9 cellular contexts compared by ENCODE assay signal in the genomic region with DNA sequence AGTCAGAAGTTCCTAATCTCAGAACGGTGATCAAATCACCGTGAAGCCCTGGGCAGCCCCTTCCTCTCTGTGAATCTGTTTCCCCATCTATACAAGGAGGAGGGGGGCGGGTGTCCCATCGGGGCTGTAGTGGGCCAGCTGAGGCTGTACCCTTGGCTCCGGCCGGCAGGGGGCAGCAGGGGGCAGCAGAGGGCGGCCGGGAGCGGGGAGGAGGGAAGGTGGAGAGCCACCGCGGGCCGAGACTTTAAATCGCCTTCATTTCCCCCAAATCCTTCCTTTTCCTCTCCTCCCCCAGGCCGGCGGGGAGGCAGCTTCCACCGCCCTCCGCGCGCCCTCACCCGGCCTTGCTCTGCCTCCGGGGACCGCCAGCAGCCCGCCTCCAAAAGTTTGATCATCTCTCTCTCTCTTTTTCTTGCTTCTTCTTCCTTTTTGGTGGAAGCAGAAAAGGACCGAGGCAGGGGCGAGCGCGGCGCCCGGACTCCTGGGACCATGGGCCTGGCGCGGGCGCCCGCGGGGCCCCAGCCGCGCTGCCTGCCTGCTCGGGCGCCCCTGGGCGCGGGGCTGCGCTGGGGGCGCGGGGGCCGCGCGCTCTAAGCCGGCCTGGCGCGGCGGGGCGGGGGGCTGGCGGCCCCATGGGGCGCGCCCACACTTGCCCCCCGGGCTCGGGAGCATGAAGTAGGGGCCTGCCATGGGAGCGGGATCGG. TPM values are rescaled to one million over a fixed set of nuclear protein-coding genes. Genes with fewer than 3 reads are reported as not detected.
DNase-seq lines count a peak whose midpoint lies in the region; ATAC-seq, FAIRE-seq and TF ChIP-seq lines count a peak whose summit lies in the region.
"Had no signal": no experiment of that assay in that cellular context is flagged by ENCODE, and none has a peak within 500 bp of the region (broad histone marks: within the 10 kb centered on the region; RNA-seq: fewer than 3 reads in every experiment).

A gene (plus strand): TSS at position 275 of the 704 bp plus-strand sequence. CDS start 414 bp downstream, at position 689.

- H3K9me3 ChIP-seq in HepG2 (ENCODE audit: low read length) = no peaks in the 10 kb centered on the region

- H2AFZ ChIP-seq in HepG2 (ENCODE audit: low read length) = no peak within 1 kb of the TSS

- FAIRE-seq in HepG2 (lab: Jason Lieb, UNC) = no peak
- FAIRE-seq: A204.1 had no signal

- BruUV-seq in HepG2 (replicated peaks; lab: Mats Ljungman, UMichigan) = no TSS peak

- intact Hi-C loops in HepG2 (cut with micrococcal nuclease; ENCODE audit: unreplicated experiment) = loop anchor here (1.0 to 5.0 kb wide), 5 partner anchors 20 to 137 kb away; no protein-coding TSS in a partner anchor

- H3K36me3 ChIP-seq in HepG2 (replicated peaks in 1 of 2; ENCODE audit: control insufficient read depth in 1 of 2, insufficient read depth in 2 of 2, low read length in 2 of 2) = peaks cover 3 to 18% of the 10 kb centered on the region in 2 experiments; a peak in 4 of 5 replicates

- TF ChIP-seq POLR2A in HepG2 (IDR thresholded peaks at IDR 0.05; ENCODE audit: insufficient read depth in 1 of 2, low read depth in 2 of 2, low read length in 2 of 2) = no peak

- TF ChIP-seq RAD21 in HepG2 (CRISPR knock-in tag; IDR thresholded peaks at IDR 0.05) = peak; percentile 88

- peak within 1 kb of the TSS; percentile 94 for H3K4me2 ChIP-seq in HepG2 (ENCODE audit: low read depth, low read length)

- TF ChIP-seq EP300 in HepG2 (IDR thresholded peaks at IDR 0.05; ENCODE audit: low read depth in 2 of 2, low read length in 2 of 2) (no peak), HepG2 (CRISPR knock-in tag; IDR thresholded peaks at IDR 0.05; ENCODE audit: borderline replicate concordance) (no peak)

- peaks cover 55% of the 10 kb centered on the region for H3K79me2 ChIP-seq in HepG2 (ENCODE audit: insufficient read depth, low read length)

- H3K4me3 ChIP-seq in HepG2 (replicated peaks in 1 of 3; ENCODE audit: insufficient read depth in 1 of 3, low read depth in 2 of 3, low read length in 3 of 3) = peak within 1 kb of the TSS; percentile 78 to 100 (median 94)

- H3K9ac ChIP-seq in HepG2 (ENCODE audit: insufficient read depth, low read depth, low read length) = peak within 1 kb of the TSS; percentile 84

- TF ChIP-seq CTCF in HepG2 (CRISPR knock-in tag; IDR thresholded peaks at IDR 0.05) = peak; percentile 95

- CTCF ChIA-PET in HepG2 (lab: Yijun Ruan, JAX; ENCODE audit: low intra/inter-chr PET ratio, low total read pairs) = interaction anchor here (4.2 kb wide), 1 partner anchor 47 kb away, joined by 63 read pairs; no protein-coding TSS in a partner anchor

- peaks cover 0 to 4% of the 10 kb centered on the region in 2 experiments; a peak in 1 of 5 replicates for H3K27me3 ChIP-seq in HepG2 (ENCODE audit: control insufficient read depth in 1 of 2, insufficient read depth in 2 of 2, low read length in 2 of 2)

- under 1% methylated on average over 35 of the region's 58 CpGs for WGBS in HepG2 (ENCODE audit: low lambda C conversion rate)

- peaks cover 58% of the 10 kb centered on the region for H3K4me1 ChIP-seq in HepG2 (ENCODE audit: insufficient read depth, low read length)

- peaks cover 37% of the 10 kb centered on the region for H4K20me1 ChIP-seq in HepG2 (ENCODE audit: insufficient read depth, low read length)

- in situ Hi-C loops in HepG2 (cut with HindIII; ENCODE audit: extremely low pct_ligation_motif_present, low pct_unique_long_range_greater_than_20kb) = loop anchor here (5.0 kb wide), 1 partner anchor 137 kb away; no protein-coding TSS in a partner anchor

- POLR2A ChIA-PET in HepG2 (lab: Yijun Ruan, JAX) = interaction anchor here (0.8 to 13.2 kb wide), 12 partner anchors 8 to 78 kb away, joined by 3 to 252 read pairs (median 17); a partner anchor contains a TSS

- DNase-seq in DMS153 treated with DMSO at 0.1 percent for 48 hours (lab: John Stamatoyannopoulos, UW; ENCODE audit: unreplicated experiment) (peak; percentile 15), DMS153 (lab: John Stamatoyannopoulos, UW) (no peak), NCI-H446 (lab: John Stamatoyannopoulos, UW) (peak; percentile 15 to 46), dermis microvascular lymphatic vessel endothelial cell (ENCODE audit: low read depth in 2 of 2) (peak; percentile 16 to 77), HepG2 (ENCODE audit: low spot score) (peak; percentile 70)
- peak; percentile 73 to 74 for DNase-seq in activated CD4-positive, alpha-beta T cell treated with anti-CD3 and anti-CD28 coated beads, Interleukin-2, amount 50 U/mL, for 4 hours
- DNase-seq in stimulated activated CD4-positive, alpha-beta T cell treated with anti-CD3 and anti-CD28 coated beads, Interleukin-2, amount 100 ng/mL, for 24 hours = peak; percentile 86 to 90

- ATAC-seq in HG03025 (IDR thresholded peaks at IDR 0.05; ENCODE audit: low FRiP score, unreplicated experiment) (peak; percentile 57), HepG2 (peak; percentile 68)

- peak within 1 kb of the TSS; percentile 80 for H3K27ac ChIP-seq in HepG2 (ENCODE audit: extremely low read length, insufficient read depth, low read length)

TF ChIP-seq in HepG2, 621 proteins besides CTCF, POLR2A, EP300 and RAD21 (continues in another document):
- TF ChIP-seq HNF4G (IDR thresholded peaks at IDR 0.05; ENCODE audit: borderline replicate concordance, low read depth, low read length) = peak; percentile 25; the same call in 1 of the 2 replicates
- no peak for TF ChIP-seq HNF4G (CRISPR knock-in tag; IDR thresholded peaks at IDR 0.05; ENCODE audit: borderline replicate concordance, low read depth)
- peak; percentile 72 for TF ChIP-seq MAZ (IDR thresholded peaks at IDR 0.05; ENCODE audit: borderline replicate concordance, low read depth, low read length)
- peak; percentile 47; the same call in 1 of the 2 replicates for TF ChIP-seq MAZ (CRISPR knock-in tag; IDR thresholded peaks at IDR 0.05; ENCODE audit: low read depth)
- TF ChIP-seq TGIF2 (CRISPR knock-in tag; IDR thresholded peaks at IDR 0.05) = peak; percentile 85
- peak; percentile 45; the same call in 1 of the 2 replicates for TF ChIP-seq ZMYM3 (CRISPR knock-in tag; IDR thresholded peaks at IDR 0.05)
- TF ChIP-seq ERF (CRISPR knock-in tag; IDR thresholded peaks at IDR 0.05) = 0 out of 2 replicates have a peak, but pooled peaks have one; percentile 27
- TF ChIP-seq, protein P1, sequence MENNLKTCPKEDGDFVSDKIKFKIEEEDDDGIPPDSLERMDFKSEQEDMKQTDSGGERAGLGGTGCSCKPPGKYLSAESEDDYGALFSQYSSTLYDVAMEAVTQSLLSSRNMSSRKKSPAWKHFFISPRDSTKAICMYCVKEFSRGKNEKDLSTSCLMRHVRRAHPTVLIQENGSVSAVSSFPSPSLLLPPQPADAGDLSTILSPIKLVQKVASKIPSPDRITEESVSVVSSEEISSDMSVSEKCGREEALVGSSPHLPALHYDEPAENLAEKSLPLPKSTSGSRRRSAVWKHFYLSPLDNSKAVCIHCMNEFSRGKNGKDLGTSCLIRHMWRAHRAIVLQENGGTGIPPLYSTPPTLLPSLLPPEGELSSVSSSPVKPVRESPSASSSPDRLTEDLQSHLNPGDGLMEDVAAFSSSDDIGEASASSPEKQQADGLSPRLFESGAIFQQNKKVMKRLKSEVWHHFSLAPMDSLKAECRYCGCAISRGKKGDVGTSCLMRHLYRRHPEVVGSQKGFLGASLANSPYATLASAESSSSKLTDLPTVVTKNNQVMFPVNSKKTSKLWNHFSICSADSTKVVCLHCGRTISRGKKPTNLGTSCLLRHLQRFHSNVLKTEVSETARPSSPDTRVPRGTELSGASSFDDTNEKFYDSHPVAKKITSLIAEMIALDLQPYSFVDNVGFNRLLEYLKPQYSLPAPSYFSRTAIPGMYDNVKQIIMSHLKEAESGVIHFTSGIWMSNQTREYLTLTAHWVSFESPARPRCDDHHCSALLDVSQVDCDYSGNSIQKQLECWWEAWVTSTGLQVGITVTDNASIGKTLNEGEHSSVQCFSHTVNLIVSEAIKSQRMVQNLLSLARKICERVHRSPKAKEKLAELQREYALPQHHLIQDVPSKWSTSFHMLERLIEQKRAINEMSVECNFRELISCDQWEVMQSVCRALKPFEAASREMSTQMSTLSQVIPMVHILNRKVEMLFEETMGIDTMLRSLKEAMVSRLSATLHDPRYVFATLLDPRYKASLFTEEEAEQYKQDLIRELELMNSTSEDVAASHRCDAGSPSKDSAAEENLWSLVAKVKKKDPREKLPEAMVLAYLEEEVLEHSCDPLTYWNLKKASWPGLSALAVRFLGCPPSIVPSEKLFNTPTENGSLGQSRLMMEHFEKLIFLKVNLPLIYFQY (CRISPR knock-in tag; IDR thresholded peaks at IDR 0.05; ENCODE audit: borderline replicate concordance) = peak; percentile 71; the same call in 1 of the 2 replicates

RNA-seq across cellular contexts. Expression of the gene that starts here (rescaled TPM):
- total RNA-seq in dermis microvascular lymphatic vessel endothelial cell (1.0 and 1.1 TPM in 2 replicates), HepG2 (2016; rRNA removed; fragmentation: Illumina TruSeq; extraction: Trizol) (13.1 and 71.3 TPM in 2 replicates)
- total RNA-seq in HepG2 (2016; cell fraction: cytosol; rRNA removed; fragmentation: Illumina TruSeq; extraction: Trizol; ENCODE audit: low read depth) = 24.4 and 27.4 TPM in 2 replicates
- total RNA-seq in HepG2 (2016; cell fraction: insoluble cytoplasmic fraction; rRNA removed; fragmentation: Illumina TruSeq; extraction: Trizol) = 11.3 and 76.4 TPM in 2 replicates
- 17.0 and 18.6 TPM in 2 replicates for total RNA-seq in HepG2 (2016; cell fraction: membrane; rRNA removed; fragmentation: Illumina TruSeq; extraction: Trizol)
- total RNA-seq in HepG2 (2016; cell fraction: nucleus; rRNA removed; fragmentation: Illumina TruSeq; extraction: Trizol) = 127 and 145 TPM in 2 replicates
- 89.1 and 105 TPM in 2 replicates for polyA plus RNA-seq in HepG2 (2011; rRNA removed)
- 8.5 and 16.4 TPM in 2 replicates for polyA plus RNA-seq in HepG2 (2011; cell fraction: cytosol; rRNA removed)
- polyA plus RNA-seq in HepG2 (2011; cell fraction: nucleus; rRNA removed) = 1,276 and 1,843 TPM in 2 replicates
- polyA plus RNA-seq in HepG2 (2012) = 63.8 and 83.6 TPM in 2 replicates
- 2.0 and 2.7 TPM in 2 replicates for polyA plus RNA-seq in HepG2 (2016; cell fraction: cytosol; fragmentation: Illumina TruSeq; extraction: Trizol; ENCODE audit: low read depth)
- polyA plus RNA-seq in HepG2 (2016; cell fraction: insoluble cytoplasmic fraction; fragmentation: Illumina TruSeq; extraction: Trizol; ENCODE audit: low read depth) = 13.5 and 15.6 TPM in 2 replicates
- polyA plus RNA-seq in HepG2 (2016; cell fraction: membrane; fragmentation: Illumina TruSeq; extraction: Trizol; ENCODE audit: low read depth) = 4.3 and 4.5 TPM in 2 replicates
- polyA plus RNA-seq in HepG2 (2016; cell fraction: nucleus; fragmentation: Illumina TruSeq; extraction: Trizol; ENCODE audit: insufficient read depth, low read depth) = 665 and 720 TPM in 2 replicates
- polyA minus RNA-seq in HepG2 (2011; rRNA and poly(A)+ RNA removed; ENCODE audit: low replicate concordance) = 11.6 and 59.4 TPM in 2 replicates
- polyA minus RNA-seq in HepG2 (2011; cell fraction: cytosol; rRNA and poly(A)+ RNA removed) = 5.5 and 10.9 TPM in 2 replicates
- 155 and 169 TPM in 2 replicates for polyA minus RNA-seq in HepG2 (2011; cell fraction: nucleus; rRNA and poly(A)+ RNA removed)
